8 cellular contexts compared by ENCODE assay signal in the genomic region with DNA sequence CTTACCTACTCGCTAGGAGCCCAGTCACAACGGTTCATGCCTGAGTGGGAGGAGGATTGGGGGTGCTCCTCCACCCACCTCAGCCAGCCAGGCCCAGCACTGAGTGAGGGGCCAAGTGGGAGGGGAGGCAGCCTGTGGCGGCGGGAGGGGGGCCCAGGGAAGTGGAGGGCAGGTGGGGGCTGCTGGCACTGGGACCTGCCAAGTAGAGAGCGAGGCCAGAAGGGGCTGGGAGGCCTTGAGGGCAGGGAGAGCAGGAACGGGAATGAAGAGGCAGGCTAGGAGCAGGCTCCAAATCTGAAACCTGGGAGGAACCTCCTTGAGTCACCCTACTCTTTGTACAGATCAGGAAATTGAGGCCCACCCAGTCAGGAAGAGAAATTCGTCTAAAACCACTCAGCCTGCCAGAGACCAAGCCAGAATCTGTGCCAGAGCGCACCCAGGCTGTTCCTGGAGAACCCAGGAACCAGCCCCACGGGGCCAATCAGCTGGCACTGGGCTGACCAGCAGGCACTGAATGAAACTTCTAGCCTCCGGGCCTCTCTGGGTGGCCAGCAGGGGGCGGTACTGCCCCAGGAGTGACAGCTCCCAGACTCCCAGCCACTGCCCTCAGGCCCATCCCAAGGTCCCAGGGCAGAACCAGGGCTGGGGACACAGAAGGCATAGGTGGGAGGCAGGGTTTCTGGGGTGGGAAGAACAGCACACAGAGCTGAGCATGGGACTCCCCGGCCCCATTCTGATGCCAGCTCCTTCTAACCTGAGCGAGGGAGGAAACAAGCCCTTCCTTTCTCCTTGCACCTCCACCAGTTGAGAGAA. TPM values are rescaled to one million over a fixed set of nuclear protein-coding genes. Genes with fewer than 3 reads are reported as not detected.
DNase-seq lines count a peak whose midpoint lies in the region; ATAC-seq and TF ChIP-seq lines count a peak whose summit lies in the region.

No MANE protein-coding gene starts in this region.

- peaks cover 0 to 3% of the 10 kb centered on the region in 2 donors for H3K27me3 Mint-ChIP-seq in CD8-positive, alpha-beta memory T cell

- CTCF ChIA-PET in CD8-positive, alpha-beta memory T cell (lab: Charles Lee) = interaction anchor here (0.6 to 6.1 kb wide), 28 partner anchors 9 to 252 kb away, joined by 3 to 163 read pairs (median 5); a partner anchor contains a TSS

- no peak overlapping the region for H3K4me3 ChIP-seq in CD8-positive, alpha-beta memory T cell (ENCODE audit: low read length)
- no peak overlapping the region for H3K4me3 ChIP-seq in colonic mucosa
- H3K4me3 ChIP-seq in liver (ENCODE audit: low read depth in 1 of 3, low read length in 3 of 3) = no peak overlapping the region

- no peaks in the 10 kb centered on the region for H3K36me3 ChIP-seq in CD8-positive, alpha-beta memory T cell (ENCODE audit: insufficient read depth, low read length)
- H3K36me3 ChIP-seq in colonic mucosa = no peaks in the 10 kb centered on the region
- H3K36me3 ChIP-seq in liver (ENCODE audit: control insufficient read depth in 4 of 4, insufficient read depth in 3 of 4, low read depth in 1 of 4, low read length in 3 of 4) = no peaks in the 10 kb centered on the region

- no peak overlapping the region for H3K27ac ChIP-seq in CD8-positive, alpha-beta memory T cell (ENCODE audit: low read depth, low read length)
- no peak overlapping the region for H3K27ac ChIP-seq in colonic mucosa
- H3K27ac ChIP-seq in liver (ENCODE audit: low read depth in 1 of 2, low read length in 2 of 2) = no peak overlapping the region

- peak; percentile 95 for TF ChIP-seq CTCF in colonic mucosa (IDR thresholded peaks at IDR 0.05)
- TF ChIP-seq CTCF in liver (IDR thresholded peaks at IDR 0.05; ENCODE audit: low read depth, low read length, missing input control) = peak; percentile 94

- H3K9me3 Mint-ChIP-seq in CD8-positive, alpha-beta memory T cell = no peaks in the 10 kb centered on the region

- no peaks in the 10 kb centered on the region for H3K9me3 ChIP-seq in CD8-positive, alpha-beta memory T cell (ENCODE audit: low read length)
- no peaks in the 10 kb centered on the region for H3K9me3 ChIP-seq in colonic mucosa
- no peaks in the 10 kb centered on the region for H3K9me3 ChIP-seq in liver (ENCODE audit: control insufficient read depth in 4 of 4, low read length in 3 of 4)

- no peak overlapping the region for H3K9ac ChIP-seq in colonic mucosa (ENCODE audit: low read depth in 2 of 2, low read length in 2 of 2)
- no peak overlapping the region for H3K9ac ChIP-seq in liver (ENCODE audit: low read depth in 1 of 2, low read length in 2 of 2)

- peaks cover 36% of the 10 kb centered on the region for H3K4me1 ChIP-seq in CD8-positive, alpha-beta memory T cell (ENCODE audit: insufficient read depth, low read length)
- H3K4me1 ChIP-seq in colonic mucosa = no peaks in the 10 kb centered on the region
- H3K4me1 ChIP-seq in liver (ENCODE audit: control insufficient read depth in 4 of 4, insufficient read depth in 4 of 4, low read length in 3 of 4) = no peaks in the 10 kb centered on the region

- intact Hi-C loops in colonic mucosa (cut with DNase I) = loop anchor here (2.0 kb wide), 1 partner anchor 59 kb away; no protein-coding TSS in a partner anchor

- ATAC-seq in HG03565 (IDR thresholded peaks at IDR 0.05; ENCODE audit: unreplicated experiment) = no peak

- no peaks in the 10 kb centered on the region for H3K36me3 Mint-ChIP-seq in CD8-positive, alpha-beta memory T cell

- POLR2A ChIA-PET in CD8-positive, alpha-beta memory T cell (lab: Charles Lee) = interaction anchor here (0.5 to 1.5 kb wide), 4 partner anchors 8 to 57 kb away, joined by 3 to 5 read pairs (median 4); no protein-coding TSS in a partner anchor

- H3K4me1 Mint-ChIP-seq in CD8-positive, alpha-beta memory T cell = peaks cover 23 to 37% (median 26%) of the 10 kb centered on the region in 3 donors

- H3K4me3 Mint-ChIP-seq in CD8-positive, alpha-beta memory T cell = no peak overlapping the region

- no peaks in the 10 kb centered on the region for H3K27me3 ChIP-seq in CD8-positive, alpha-beta memory T cell (ENCODE audit: insufficient read depth, low read length, poor library complexity, severe bottlenecking)
- no peaks in the 10 kb centered on the region for H3K27me3 ChIP-seq in colonic mucosa
- no peaks in the 10 kb centered on the region for H3K27me3 ChIP-seq in liver (ENCODE audit: control insufficient read depth in 4 of 4, insufficient read depth in 4 of 4, low read length in 3 of 4)

- DNase-seq in CD8-positive, alpha-beta memory T cell = peak; percentile 67 to 83 (median 74)
- peak; percentile 69 for DNase-seq in HCEC 1CT
- DNase-seq in NCI-H446 (lab: John Stamatoyannopoulos, UW) = peak; percentile 17 to 72
- DNase-seq in activated CD4-positive, alpha-beta T cell treated with anti-CD3 and anti-CD28 coated beads for 4 hours = peak; percentile 72 to 74
- DNase-seq in colonic mucosa = peak; percentile 86
- peak in 2 of 3 experiments; percentile 62 to 78 for DNase-seq in stimulated activated CD4-positive, alpha-beta T cell treated with anti-CD3 and anti-CD28 coated beads, TNF-alpha, amount 100 ng/mL, for 24 hours (ENCODE audit: low read depth in 3 of 3)

- peak; percentile 98 to 99 for TF ChIP-seq RAD21 in liver (IDR thresholded peaks at IDR 0.05)

- peak overlapping the region in 6 of 8 donors; percentile 4 to 87 (median 66) for H3K27ac Mint-ChIP-seq in CD8-positive, alpha-beta memory T cell

- WGBS in liver = 44% methylated on average over 13 of the region's 13 CpGs

TF ChIP-seq in liver, 16 proteins besides CTCF, POLR2A, EP300 and RAD21 (continues in another document):
- no peak for TF ChIP-seq HNF4G (IDR thresholded peaks at IDR 0.05)
- TF ChIP-seq TAF1 (conservative IDR thresholded peaks at IDR 0.05) = no peak
- TF ChIP-seq NR2F2 (IDR thresholded peaks at IDR 0.05) = no peak
- TF ChIP-seq, protein P1, sequence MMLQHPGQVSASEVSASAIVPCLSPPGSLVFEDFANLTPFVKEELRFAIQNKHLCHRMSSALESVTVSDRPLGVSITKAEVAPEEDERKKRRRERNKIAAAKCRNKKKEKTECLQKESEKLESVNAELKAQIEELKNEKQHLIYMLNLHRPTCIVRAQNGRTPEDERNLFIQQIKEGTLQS (IDR thresholded peaks at IDR 0.05) = no peak
- TF ChIP-seq YY1 (IDR thresholded peaks at IDR 0.05) = no peak
- TF ChIP-seq, protein P2, sequence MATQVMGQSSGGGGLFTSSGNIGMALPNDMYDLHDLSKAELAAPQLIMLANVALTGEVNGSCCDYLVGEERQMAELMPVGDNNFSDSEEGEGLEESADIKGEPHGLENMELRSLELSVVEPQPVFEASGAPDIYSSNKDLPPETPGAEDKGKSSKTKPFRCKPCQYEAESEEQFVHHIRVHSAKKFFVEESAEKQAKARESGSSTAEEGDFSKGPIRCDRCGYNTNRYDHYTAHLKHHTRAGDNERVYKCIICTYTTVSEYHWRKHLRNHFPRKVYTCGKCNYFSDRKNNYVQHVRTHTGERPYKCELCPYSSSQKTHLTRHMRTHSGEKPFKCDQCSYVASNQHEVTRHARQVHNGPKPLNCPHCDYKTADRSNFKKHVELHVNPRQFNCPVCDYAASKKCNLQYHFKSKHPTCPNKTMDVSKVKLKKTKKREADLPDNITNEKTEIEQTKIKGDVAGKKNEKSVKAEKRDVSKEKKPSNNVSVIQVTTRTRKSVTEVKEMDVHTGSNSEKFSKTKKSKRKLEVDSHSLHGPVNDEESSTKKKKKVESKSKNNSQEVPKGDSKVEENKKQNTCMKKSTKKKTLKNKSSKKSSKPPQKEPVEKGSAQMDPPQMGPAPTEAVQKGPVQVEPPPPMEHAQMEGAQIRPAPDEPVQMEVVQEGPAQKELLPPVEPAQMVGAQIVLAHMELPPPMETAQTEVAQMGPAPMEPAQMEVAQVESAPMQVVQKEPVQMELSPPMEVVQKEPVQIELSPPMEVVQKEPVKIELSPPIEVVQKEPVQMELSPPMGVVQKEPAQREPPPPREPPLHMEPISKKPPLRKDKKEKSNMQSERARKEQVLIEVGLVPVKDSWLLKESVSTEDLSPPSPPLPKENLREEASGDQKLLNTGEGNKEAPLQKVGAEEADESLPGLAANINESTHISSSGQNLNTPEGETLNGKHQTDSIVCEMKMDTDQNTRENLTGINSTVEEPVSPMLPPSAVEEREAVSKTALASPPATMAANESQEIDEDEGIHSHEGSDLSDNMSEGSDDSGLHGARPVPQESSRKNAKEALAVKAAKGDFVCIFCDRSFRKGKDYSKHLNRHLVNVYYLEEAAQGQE (IDR thresholded peaks at IDR 0.05) = no peak
- TF ChIP-seq EGR1 (IDR thresholded peaks at IDR 0.05; ENCODE audit: low read depth in 2 of 2) = no peak
- TF ChIP-seq, protein P3, sequence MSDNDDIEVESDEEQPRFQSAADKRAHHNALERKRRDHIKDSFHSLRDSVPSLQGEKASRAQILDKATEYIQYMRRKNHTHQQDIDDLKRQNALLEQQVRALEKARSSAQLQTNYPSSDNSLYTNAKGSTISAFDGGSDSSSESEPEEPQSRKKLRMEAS (IDR thresholded peaks at IDR 0.05) = no peak
- TF ChIP-seq GABPA (IDR thresholded peaks at IDR 0.05 in 1 of 2, conservative IDR thresholded peaks at IDR 0.05 in 1 of 2) = no peak
- no peak for TF ChIP-seq RXRA (IDR thresholded peaks at IDR 0.05)
- no peak for TF ChIP-seq FOXA2 (IDR thresholded peaks at IDR 0.05)
- TF ChIP-seq FOXA1 (IDR thresholded peaks at IDR 0.05) = no peak
- TF ChIP-seq, protein P4, sequence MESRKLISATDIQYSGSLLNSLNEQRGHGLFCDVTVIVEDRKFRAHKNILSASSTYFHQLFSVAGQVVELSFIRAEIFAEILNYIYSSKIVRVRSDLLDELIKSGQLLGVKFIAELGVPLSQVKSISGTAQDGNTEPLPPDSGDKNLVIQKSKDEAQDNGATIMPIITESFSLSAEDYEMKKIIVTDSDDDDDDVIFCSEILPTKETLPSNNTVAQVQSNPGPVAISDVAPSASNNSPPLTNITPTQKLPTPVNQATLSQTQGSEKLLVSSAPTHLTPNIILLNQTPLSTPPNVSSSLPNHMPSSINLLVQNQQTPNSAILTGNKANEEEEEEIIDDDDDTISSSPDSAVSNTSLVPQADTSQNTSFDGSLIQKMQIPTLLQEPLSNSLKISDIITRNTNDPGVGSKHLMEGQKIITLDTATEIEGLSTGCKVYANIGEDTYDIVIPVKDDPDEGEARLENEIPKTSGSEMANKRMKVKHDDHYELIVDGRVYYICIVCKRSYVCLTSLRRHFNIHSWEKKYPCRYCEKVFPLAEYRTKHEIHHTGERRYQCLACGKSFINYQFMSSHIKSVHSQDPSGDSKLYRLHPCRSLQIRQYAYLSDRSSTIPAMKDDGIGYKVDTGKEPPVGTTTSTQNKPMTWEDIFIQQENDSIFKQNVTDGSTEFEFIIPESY (IDR thresholded peaks at IDR 0.05) = no peak
- TF ChIP-seq JUND (IDR thresholded peaks at IDR 0.05) = no peak

RNA-seq across cellular contexts. Expression of a gene that starts 14.8 kb away (rescaled TPM):
- total RNA-seq in CD8-positive, alpha-beta memory T cell = not detected
- not detected for polyA plus RNA-seq in CD8-positive, alpha-beta memory T cell
- total RNA-seq in colonic mucosa (1 to 10 TPM in 1 of 2 donors, not detected in 1; 1.3 TPM), liver (1 to 10 TPM in 1 of 2 donors, under 1 TPM in 1; 0.47 to 2.3 TPM)
- 1 to 10 TPM; 1.5 to 2.2 TPM for polyA plus RNA-seq in liver

RNA-seq across cellular contexts. Expression of a gene that starts 51.5 kb away (rescaled TPM):
- total RNA-seq in CD8-positive, alpha-beta memory T cell = 10 to 100 TPM; 71.2 to 72.5 TPM
- 1.9 TPM for polyA plus RNA-seq in CD8-positive, alpha-beta memory T cell
- 1 to 10 TPM; 1.8 to 2.0 TPM for total RNA-seq in colonic mucosa
- total RNA-seq in liver = 10 to 100 TPM in 1 of 2 donors, 1 to 10 TPM in 1; 1.4 to 18.1 TPM
- 1 to 10 TPM in 1 of 2 donors, under 1 TPM in 1; 0.14 to 1.4 TPM for polyA plus RNA-seq in liver
